9 cellular contexts compared by ENCODE assay signal in genomic region chr3:138180375-138181029, GRCh38. TPM values are rescaled to one million over a fixed set of nuclear protein-coding genes. Genes with fewer than 3 reads are reported as not detected.
DNase-seq lines count a peak whose midpoint lies in the region; ATAC-seq, FAIRE-seq and TF ChIP-seq lines count a peak whose summit lies in the region.
"Had no signal": no experiment of that assay in that cellular context is flagged by ENCODE, and none has a peak within 500 bp of the region (broad histone marks: within the 10 kb centered on the region; RNA-seq: fewer than 3 reads in every experiment).

No MANE protein-coding gene starts in this region.

- no peaks in the 10 kb centered on the region for H3K9me1 ChIP-seq in K562 (ENCODE audit: control insufficient read depth, insufficient read depth, low read length)

- H3K9me3 ChIP-seq in OCI-LY3 (ENCODE audit: insufficient read depth, low read length) (no peaks in the 10 kb centered on the region), K562 (replicated peaks; ENCODE audit: control insufficient read depth, insufficient read depth, low read depth, low read length) (no peaks in the 10 kb centered on the region), right lobe of liver (no peaks in the 10 kb centered on the region)

- FAIRE-seq in K562 (lab: Jason Lieb, UNC), result peak; percentile 67

- 0% methylated on average over 2 of the region's 2 CpGs for WGBS in K562 (ENCODE audit: insufficient coverage, low coverage, missing lambda C conversion rate)
- WGBS in right lobe of liver (ENCODE audit: insufficient coverage, low coverage, low lambda C conversion rate, missing lambda C conversion rate), result 7% methylated on average over 2 of the region's 2 CpGs

- H3K79me2 ChIP-seq in OCI-LY3 (ENCODE audit: low read length) (no peaks in the 10 kb centered on the region), K562 (ENCODE audit: control insufficient read depth, insufficient read depth, low read length) (no peaks in the 10 kb centered on the region)

- peak; percentile 67 for ATAC-seq in GM21390 (IDR thresholded peaks at IDR 0.05; ENCODE audit: unreplicated experiment)
- peak; percentile 92 for ATAC-seq in K562
- ATAC-seq in right lobe of liver, result peak; percentile 87 to 97 (median 88)

- POLR2A ChIA-PET in K562 (lab: Yijun Ruan, JAX), result interaction anchor here (0.6 kb wide), 1 partner anchor 463 kb away, joined by 3 read pairs; no protein-coding TSS in a partner anchor

- TF ChIP-seq EP300 in K562 (IDR thresholded peaks at IDR 0.05; ENCODE audit: low read length), result no peak; the same call in 1 of the 2 replicates

- H3K27me3 ChIP-seq in OCI-LY3 (ENCODE audit: low read depth, low read length) (peaks cover 15% of the 10 kb centered on the region; the same call in 1 of the 2 replicates), K562 (ENCODE audit: control insufficient read depth in 2 of 2, insufficient read depth in 2 of 2, low read length in 2 of 2) (no peaks in the 10 kb centered on the region), right lobe of liver (no peaks in the 10 kb centered on the region)

- H4K20me1 ChIP-seq in OCI-LY3 (ENCODE audit: insufficient read depth, low read length) (no peaks in the 10 kb centered on the region), K562 (replicated peaks; ENCODE audit: control insufficient read depth, insufficient read depth, low read length) (no peaks in the 10 kb centered on the region)

- intact Hi-C loops in K562 (cut with micrococcal nuclease), result loop anchor here (1.0 to 10.0 kb wide), 5 partner anchors 92 to 734 kb away; partner anchors contain the start of genes MRAS and NME9
- intact Hi-C loops in right lobe of liver (cut with DNase I), result no loop called here
- intact Hi-C loops in posterior vena cava (cut with DNase I), result loop anchor here in 1 of 2 donors (10.0 kb wide), 1 partner anchor 66 kb away; the partner anchor contains the start of gene DZIP1L

- CTCF ChIA-PET in K562 (lab: Yijun Ruan, JAX; ENCODE audit: low intra/inter-chr PET ratio), result interaction anchor here (0.6 to 1.5 kb wide), 3 partner anchors 90 to 735 kb away, joined by 3 to 4 read pairs (median 4); no protein-coding TSS in a partner anchor

- H3K36me3 ChIP-seq in OCI-LY3 (replicated peaks; ENCODE audit: low read depth, low read length) (no peaks in the 10 kb centered on the region), K562 (ENCODE audit: control insufficient read depth, insufficient read depth, low read length) (no peaks in the 10 kb centered on the region), right lobe of liver (no peaks in the 10 kb centered on the region)

- peak; percentile 81 to 88 for TF ChIP-seq RAD21 in K562 (CRISPR knock-in tag; conservative IDR thresholded peaks at IDR 0.05 in 1 of 2, IDR thresholded peaks at IDR 0.05 in 1 of 2)

- no peak overlapping the region for H3K4me3 ChIP-seq in OCI-LY3 (ENCODE audit: low read length)
- no peak overlapping the region for H3K4me3 ChIP-seq in K562
- no peak overlapping the region for H3K4me3 ChIP-seq in right lobe of liver

- H2AFZ ChIP-seq in OCI-LY3 (ENCODE audit: low read depth, low read length) (no peak overlapping the region), K562 (ENCODE audit: low read depth, low read length) (no peak overlapping the region)

- DNase-seq in DMS153 treated with DMSO at 0.1 percent for 48 hours (lab: John Stamatoyannopoulos, UW; ENCODE audit: unreplicated experiment) (peak; percentile 65), KG1 (lab: John Stamatoyannopoulos, UW) (peak; percentile 26), K562 (ENCODE audit: extremely low read depth in 1 of 4, low spot score in 3 of 4) (peak in 2 of 4 experiments; percentile 28 to 56), right lobe of liver (no peak), posterior vena cava (ENCODE audit: low spot score) (no peak), T1000 (lab: John Stamatoyannopoulos, UW) (no peak)

- TF ChIP-seq CTCF in OCI-LY3 (IDR thresholded peaks at IDR 0.05; ENCODE audit: low read depth, low read length), result peak; percentile 70
- TF ChIP-seq CTCF in K562 (IDR thresholded peaks at IDR 0.05 in 2 of 3, conservative IDR thresholded peaks at IDR 0.05 in 1 of 3; ENCODE audit: insufficient read depth in 2 of 3, low read depth in 1 of 3, low read length in 3 of 3), result peak; percentile 52 to 80 (median 55)
- TF ChIP-seq CTCF in right lobe of liver (IDR thresholded peaks at IDR 0.05), result peak; percentile 48 to 60 (median 52)

- H3K4me1 ChIP-seq in OCI-LY3 (ENCODE audit: low read length), result peaks cover 8% of the 10 kb centered on the region; the same call in 1 of the 2 replicates
- no peaks in the 10 kb centered on the region; a peak in 1 of 5 replicates for H3K4me1 ChIP-seq in K562 (replicated peaks in 1 of 2; ENCODE audit: control insufficient read depth in 2 of 2, insufficient read depth in 2 of 2, low read length in 2 of 2)
- H3K4me1 ChIP-seq in right lobe of liver, result no peaks in the 10 kb centered on the region

- BruUV-seq in K562 (replicated peaks; lab: Mats Ljungman, UMichigan), result no TSS peak

- no peak overlapping the region for H3K27ac ChIP-seq in OCI-LY3 (ENCODE audit: low read length)
- H3K27ac ChIP-seq in K562 (ENCODE audit: extremely low read depth, low read depth, low read length), result no peak overlapping the region
- no peak overlapping the region for H3K27ac ChIP-seq in right lobe of liver

- no peak overlapping the region for H3K9ac ChIP-seq in OCI-LY3 (ENCODE audit: low read length)
- no peak overlapping the region for H3K9ac ChIP-seq in K562 (ENCODE audit: insufficient read depth in 1 of 2, low read depth in 2 of 2, low read length in 2 of 2)

- TF ChIP-seq POLR2A in K562 (conservative IDR thresholded peaks at IDR 0.05) (no peak), right lobe of liver (IDR thresholded peaks at IDR 0.05) (no peak)

- H3K4me2 ChIP-seq in OCI-LY3 (ENCODE audit: low read length) (no peak overlapping the region), K562 (ENCODE audit: insufficient read depth, low read length) (no peak overlapping the region)

- in situ Hi-C loops in K562 (cut with MboI), result no loop called here

TF ChIP-seq in K562, 482 proteins besides CTCF, POLR2A, EP300 and RAD21 (continues in another document):
- no peak for TF ChIP-seq SRSF1 (IDR thresholded peaks at IDR 0.05; ENCODE audit: low read depth, low read length)

RNA-seq across cellular contexts. Expression of gene DBR1, which starts 5.8 kb away (rescaled TPM):
- 11.2 and 26.9 TPM in 2 replicates for total RNA-seq in K562 (2011; cell fraction: chromatin; rRNA removed; ENCODE audit: low replicate concordance)
- 5.7 and 6.6 TPM in 2 replicates for total RNA-seq in K562 (2011; cell fraction: nucleolus; rRNA removed)
- 12.8 and 15.4 TPM in 2 replicates for total RNA-seq in K562 (2011; cell fraction: nucleoplasm; rRNA removed)
- total RNA-seq in K562 (2014; rRNA removed) (8.8 and 11.3 TPM in 2 replicates), K562 (2014; rRNA removed; fragmentation: Illumina TruSeq; extraction: Trizol) (13.8 and 14.1 TPM in 2 replicates), K562 (2015; rRNA removed; fragmentation: Illumina TruSeq; extraction: Trizol) (13.3 and 13.4 TPM in 2 replicates), K562 (2021) (12.4 and 13.1 TPM in 2 replicates), right lobe of liver (1 to 10 TPM; 3.2 to 6.1 (median 4.6) TPM), posterior vena cava (10 to 100 TPM; 10.5 to 10.6 TPM)
- polyA plus RNA-seq in K562 (2011; rRNA removed) (8.1 and 10.9 TPM in 2 replicates), K562 (2014; fragmentation: Illumina TruSeq; extraction: Trizol) (11.0 and 12.1 TPM in 2 replicates), K562 (2014; fragmentation: Nextera tagmentation; extraction: Ambion mirVana) (1 to 10 TPM; 2.7 to 6.0 TPM), K562 (2014; rRNA removed) (9.6 and 11.3 TPM in 2 replicates)
- 5.4 and 7.0 TPM in 2 replicates for polyA plus RNA-seq in K562 (2011; cell fraction: cytosol; rRNA removed)
- polyA plus RNA-seq in K562 (2011; cell fraction: nucleus; rRNA removed), result 4.5 and 5.5 TPM in 2 replicates
- 6.9 and 9.5 TPM in 2 replicates for polyA plus RNA-seq in K562 (2012)
- polyA minus RNA-seq in K562 (2011; rRNA and poly(A)+ RNA removed), result 7.2 and 8.7 TPM in 2 replicates
- 6.2 and 6.3 TPM in 2 replicates for polyA minus RNA-seq in K562 (2011; cell fraction: cytosol; rRNA and poly(A)+ RNA removed)
- 3.6 and 6.0 TPM in 2 replicates for polyA minus RNA-seq in K562 (2011; cell fraction: nucleus; rRNA and poly(A)+ RNA removed)

RNA-seq across cellular contexts. Expression of gene ARMC8, which starts 6.6 kb away (rescaled TPM):
- 165 and 168 TPM in 2 replicates for total RNA-seq in K562 (2011; cell fraction: chromatin; rRNA removed; ENCODE audit: low replicate concordance)
- 84.4 and 85.4 TPM in 2 replicates for total RNA-seq in K562 (2011; cell fraction: nucleolus; rRNA removed)
- 96.1 and 121 TPM in 2 replicates for total RNA-seq in K562 (2011; cell fraction: nucleoplasm; rRNA removed)
- total RNA-seq in K562 (2014; rRNA removed), result 22.0 and 22.4 TPM in 2 replicates
- total RNA-seq in K562 (2014; rRNA removed; fragmentation: Illumina TruSeq; extraction: Trizol), result 43.6 and 51.1 TPM in 2 replicates
- total RNA-seq in K562 (2015; rRNA removed; fragmentation: Illumina TruSeq; extraction: Trizol), result 33.5 and 37.3 TPM in 2 replicates
- total RNA-seq in K562 (2021), result 33.5 and 39.7 TPM in 2 replicates
- 69.2 and 76.1 TPM in 2 replicates for polyA plus RNA-seq in K562 (2011; rRNA removed)
- 49.0 and 59.2 TPM in 2 replicates for polyA plus RNA-seq in K562 (2011; cell fraction: cytosol; rRNA removed)
- 104 and 119 TPM in 2 replicates for polyA plus RNA-seq in K562 (2011; cell fraction: nucleus; rRNA removed)
- polyA plus RNA-seq in K562 (2012), result 18.5 and 22.9 TPM in 2 replicates
- polyA plus RNA-seq in K562 (2014; fragmentation: Illumina TruSeq; extraction: Trizol), result 32.2 and 37.6 TPM in 2 replicates
- polyA plus RNA-seq in K562 (2014; fragmentation: Nextera tagmentation; extraction: Ambion mirVana), result 10 to 100 TPM; 33.7 to 53.9 TPM
- 25.7 and 25.8 TPM in 2 replicates for polyA plus RNA-seq in K562 (2014; rRNA removed)
- 124 and 144 TPM in 2 replicates for polyA minus RNA-seq in K562 (2011; rRNA and poly(A)+ RNA removed)
- polyA minus RNA-seq in K562 (2011; cell fraction: cytosol; rRNA and poly(A)+ RNA removed), result 28.2 and 49.7 TPM in 2 replicates
- polyA minus RNA-seq in K562 (2011; cell fraction: nucleus; rRNA and poly(A)+ RNA removed), result 95.2 and 160 TPM in 2 replicates
- total RNA-seq in right lobe of liver, result 10 to 100 TPM; 15.5 to 24.6 (median 18.6) TPM
- 10 to 100 TPM; 52.0 to 62.4 TPM for total RNA-seq in posterior vena cava

RNA-seq across cellular contexts. Expression of gene A4GNT, which starts 48.3 kb away (rescaled TPM):
- not detected in 2 replicates for total RNA-seq in K562 (2011; cell fraction: chromatin; rRNA removed; ENCODE audit: low replicate concordance)
- not detected in 2 replicates for total RNA-seq in K562 (2011; cell fraction: nucleolus; rRNA removed)
- total RNA-seq in K562 (2011; cell fraction: nucleoplasm; rRNA removed), result not detected in 2 replicates
- not detected in 2 replicates for total RNA-seq in K562 (2014; rRNA removed)
- not detected in 2 replicates for total RNA-seq in K562 (2014; rRNA removed; fragmentation: Illumina TruSeq; extraction: Trizol)
- not detected in 2 replicates for total RNA-seq in K562 (2015; rRNA removed; fragmentation: Illumina TruSeq; extraction: Trizol)
- total RNA-seq in K562 (2021), result not detected in 2 replicates
- not detected in 2 replicates for polyA plus RNA-seq in K562 (2011; rRNA removed)
- polyA plus RNA-seq in K562 (2011; cell fraction: cytosol; rRNA removed), result not detected in 2 replicates
- polyA plus RNA-seq in K562 (2011; cell fraction: nucleus; rRNA removed), result not detected in 2 replicates
- polyA plus RNA-seq in K562 (2012), result 0.08 TPM in 1 of 2 replicates, not detected in the other
- polyA plus RNA-seq in K562 (2014; fragmentation: Illumina TruSeq; extraction: Trizol), result not detected in 2 replicates
- not detected for polyA plus RNA-seq in K562 (2014; fragmentation: Nextera tagmentation; extraction: Ambion mirVana)
- not detected in 2 replicates for polyA plus RNA-seq in K562 (2014; rRNA removed)
- polyA minus RNA-seq in K562 (2011; rRNA and poly(A)+ RNA removed), result not detected in 2 replicates
- not detected in 2 replicates for polyA minus RNA-seq in K562 (2011; cell fraction: cytosol; rRNA and poly(A)+ RNA removed)
- polyA minus RNA-seq in K562 (2011; cell fraction: nucleus; rRNA and poly(A)+ RNA removed), result not detected in 2 replicates
- total RNA-seq in right lobe of liver, result not detected
- total RNA-seq in posterior vena cava, result not detected
- total RNA-seq: skeletal muscle tissue had no signal

Comparison
In these comparisons a context has a peak if more than half of its experiments do, and no peak if none do; other contexts are left out.
1. DNase-seq: peak in DMS153 treated with DMSO at 0.1 percent for 48 hours (single experiment) and KG1 (single experiment); none in right lobe of liver (0 of 3), posterior vena cava (single experiment) and T1000 (single experiment).
2. Peak in every context shown above with its lines, with median percentiles within 50 percentile points of each other: ATAC-seq and CTCF ChIP-seq.